Comparison of ENCODE assay signal across 25 cellular contexts in genomic region chr20:36479938-36480337, GRCh38.
DNase-seq lines count a peak whose midpoint lies in the region; ATAC-seq and TF ChIP-seq lines count a peak whose summit lies in the region.
"Had no signal": no experiment of that assay in that cellular context is flagged by ENCODE, and none has a peak within 500 bp of the region (broad histone marks: within the 10 kb centered on the region; RNA-seq: fewer than 3 reads in every experiment).

No MANE protein-coding gene starts in this region.

- H3K9me3 ChIP-seq in esophagus muscularis mucosa (no peaks in the 10 kb centered on the region), skeletal muscle tissue (ENCODE audit: control insufficient read depth in 3 of 3, low read length in 3 of 3) (no peaks in the 10 kb centered on the region)
- H3K9me3 ChIP-seq: BE2C, lower lobe of right lung, upper lobe of right lung had no signal

- no peak overlapping the region for H3K4me3 ChIP-seq in esophagus muscularis mucosa
- no peak overlapping the region for H3K4me3 ChIP-seq in skeletal muscle tissue (ENCODE audit: low read length in 3 of 3)
- H3K4me3 ChIP-seq: lower lobe of right lung, upper lobe of right lung had no signal

- ATAC-seq in GM21515 (IDR thresholded peaks at IDR 0.05; ENCODE audit: unreplicated experiment) = no peak
- no peak for ATAC-seq in HG02798 (IDR thresholded peaks at IDR 0.05; ENCODE audit: poor library complexity, unreplicated experiment)
- ATAC-seq in HG02763 (IDR thresholded peaks at IDR 0.05; ENCODE audit: unreplicated experiment) = no peak
- ATAC-seq: activated CD8-positive, alpha-beta T cell treated with anti-CD3 and anti-CD28 coated beads for 36 hours; sciatic nerve; stimulated activated naive CD8-positive, alpha-beta T cell treated with anti-CD3 and anti-CD28 coated beads, Interleukin-15, Interleukin-2, amounts not matched to agents 100 U/mL and 50 U/mL, for 24 hours had no signal

- H3K36me3 ChIP-seq in esophagus muscularis mucosa (peaks cover 0 to 5% (median 0%) of the 10 kb centered on the region in 4 donors), skeletal muscle tissue (ENCODE audit: control insufficient read depth in 3 of 3, insufficient read depth in 3 of 3, low read length in 3 of 3) (peaks cover 0 to 5% (median 2%) of the 10 kb centered on the region in 3 donors)
- H3K36me3 ChIP-seq: BE2C, lower lobe of right lung, upper lobe of right lung had no signal

- TF ChIP-seq POLR2A in esophagus muscularis mucosa (IDR thresholded peaks at IDR 0.05; ENCODE audit: low read depth) = no peak

- 55% methylated on average over 1 of the region's 2 CpGs for WGBS in esophagus muscularis mucosa

- peak overlapping the region in 1 of 3 donors; percentile 16 for H3K9ac ChIP-seq in skeletal muscle tissue (ENCODE audit: low read depth in 1 of 3, low read length in 3 of 3)

- DNase-seq in DMS53 (lab: John Stamatoyannopoulos, UW) (peak; percentile 66), DMS53 treated with DMSO at 0.1 percent for 48 hours (lab: John Stamatoyannopoulos, UW; ENCODE audit: unreplicated experiment) (no peak), esophagus muscularis mucosa (ENCODE audit: extremely low spot score) (no peak)
- DNase-seq: 8988T; activated CD4-positive, CD25-positive, alpha-beta regulatory T cell; activated CD8-positive, alpha-beta T cell treated with anti-CD3 and anti-CD28 coated beads for 36 hours; activated naive CD4-positive, alpha-beta T cell treated with anti-CD3 and anti-CD28 coated beads, Interleukin-2, amount 10 ng/mL, durations not matched to agents 7 days and 5 days; activated T-cell treated with anti-CD3 and anti-CD28 coated beads, Interleukin-2, amount 50 U/mL, for 24 hours; anterior cingulate cortex; BE2C; effector memory CD4-positive, alpha-beta T cell; Karpas-422; lower lobe of right lung; NCI-H2107; NCI-H526; OCI-M1; SIG-M5; stimulated activated naive CD8-positive, alpha-beta T cell treated with anti-CD3 and anti-CD28 coated beads, Interleukin-15, Interleukin-2, amounts not matched to agents 100 U/mL and 50 U/mL, for 24 hours; upper lobe of right lung had no signal

- TF ChIP-seq CTCF in VCaP (conservative IDR thresholded peaks at IDR 0.05) (peak; percentile 14; the same call in 1 of the 2 replicates), esophagus muscularis mucosa (IDR thresholded peaks at IDR 0.05) (no peak)

- H3K27ac ChIP-seq in VCaP (no peak overlapping the region), esophagus muscularis mucosa (replicated peaks in 1 of 4) (peak overlapping the region; percentile 36 to 69 (median 61)), skeletal muscle tissue (ENCODE audit: low read depth, low read length) (peak overlapping the region; percentile 93)
- H3K27ac ChIP-seq: lower lobe of right lung, upper lobe of right lung had no signal

- H3K27me3 ChIP-seq in esophagus muscularis mucosa (no peaks in the 10 kb centered on the region), skeletal muscle tissue (ENCODE audit: control insufficient read depth in 3 of 3, insufficient read depth in 3 of 3, low read length in 3 of 3) (no peaks in the 10 kb centered on the region)
- H3K27me3 ChIP-seq: BE2C, upper lobe of right lung had no signal

- intact Hi-C loops in esophagus muscularis mucosa (cut with DNase I) = no loop called here

- TF ChIP-seq EP300 in esophagus muscularis mucosa (IDR thresholded peaks at IDR 0.05) = no peak

- H3K4me1 ChIP-seq in esophagus muscularis mucosa (peaks cover 66 to 96% (median 86%) of the 10 kb centered on the region in 4 donors), skeletal muscle tissue (ENCODE audit: control insufficient read depth in 3 of 3, insufficient read depth in 3 of 3, low read length in 3 of 3) (peaks cover 71 to 77% (median 75%) of the 10 kb centered on the region in 3 donors)
